ENCODE assay signal across 24 cellular contexts in the genomic region with DNA sequence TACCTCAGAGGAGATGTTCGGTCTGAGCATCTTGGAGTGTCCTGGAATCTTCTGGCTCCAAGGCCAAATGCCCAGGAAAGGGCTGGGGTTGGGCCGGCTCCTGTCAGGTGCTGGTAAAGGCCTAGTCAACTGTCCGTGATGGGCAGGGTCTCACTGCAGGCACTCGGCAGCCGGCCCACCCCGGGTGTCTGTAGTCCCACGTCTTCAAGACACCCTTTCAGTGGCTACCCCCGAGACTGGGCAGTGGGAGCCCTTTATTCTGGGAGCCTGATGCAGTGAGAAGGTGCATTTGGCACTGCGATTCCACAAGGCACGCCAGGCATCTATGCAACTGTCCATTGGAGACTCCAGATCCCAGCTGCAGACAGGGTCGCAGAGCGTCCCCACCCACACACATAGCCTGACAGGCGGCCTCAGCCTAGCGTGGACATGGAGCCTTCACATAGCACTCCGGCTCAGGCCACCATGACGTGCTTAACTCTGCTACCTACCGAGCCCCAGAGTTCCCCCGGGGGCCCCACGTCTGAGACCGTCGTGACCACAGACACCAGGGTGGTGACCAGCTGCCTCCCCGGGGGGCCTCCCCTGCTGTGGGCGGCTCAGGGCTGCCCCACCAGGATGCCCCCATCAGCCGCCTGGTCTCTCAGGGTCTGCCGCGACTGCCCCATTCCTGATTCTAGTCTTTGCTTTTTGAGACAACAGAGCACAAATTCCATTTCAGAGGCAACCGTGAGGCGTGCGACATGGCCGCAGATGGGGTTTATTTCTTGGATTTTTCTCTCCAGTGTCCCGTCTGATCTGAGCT.
DNase-seq lines count a peak whose midpoint lies in the region; ATAC-seq and TF ChIP-seq lines count a peak whose summit lies in the region.
"Had no signal": no experiment of that assay in that cellular context is flagged by ENCODE, and none has a peak within 500 bp of the region (broad histone marks: within the 10 kb centered on the region; RNA-seq: fewer than 3 reads in every experiment).

No MANE protein-coding gene starts in this region.

- H2BK15ac ChIP-seq in H9 (ENCODE audit: low read depth, low read length): no peak overlapping the region

- H3K4me3 Mint-ChIP-seq in H9: no peak overlapping the region

- H2AFZ ChIP-seq in H9 (ENCODE audit: low read length): no peak overlapping the region
- H2AFZ ChIP-seq: GM23248 had no signal

- no peaks in the 10 kb centered on the region for H3K79me1 ChIP-seq in H9 (ENCODE audit: insufficient read depth, low read depth, low read length, poor library complexity, severe bottlenecking)

- H3K14ac ChIP-seq in H9 (ENCODE audit: insufficient read depth, low read length): no peak overlapping the region

- no peak overlapping the region for H4K5ac ChIP-seq in H9 (ENCODE audit: insufficient read length, low read depth, low read length)

- no peak overlapping the region for H3T11ph ChIP-seq in H9 (ENCODE audit: low read length)

- H3K9ac ChIP-seq in H9 (ENCODE audit: extremely low read depth, insufficient read length, low read length): no peak overlapping the region
- H3K9ac ChIP-seq: GM23248, KMS-11, SK-N-SH had no signal

- H3K36me3 ChIP-seq in lower lobe of right lung (no peaks in the 10 kb centered on the region), upper lobe of right lung (no peaks in the 10 kb centered on the region)

- no peak overlapping the region for H2BK120ac ChIP-seq in H9 (ENCODE audit: low read depth, low read length, poor library complexity, severe bottlenecking)

- H3K27ac Mint-ChIP-seq in H9: no peak overlapping the region

- H3K27me3 ChIP-seq in H9 (ENCODE audit: insufficient read depth, low read length) (no peaks in the 10 kb centered on the region; the same call in 1 of the 2 replicates), lower lobe of right lung (ENCODE audit: low read depth) (peaks cover 38% of the 10 kb centered on the region), upper lobe of right lung (peaks cover 30% of the 10 kb centered on the region)

- H4K8ac ChIP-seq in H9 (replicated peaks; ENCODE audit: insufficient read length, low read depth, low read length): no peak overlapping the region

- ATAC-seq in lower lobe of right lung (no peak), upper lobe of right lung (no peak)
- ATAC-seq: GM12878, Panc1 had no signal

- H3K4me3 ChIP-seq in lower lobe of right lung (no peak overlapping the region), upper lobe of right lung (no peak overlapping the region)
- H3K4me3 ChIP-seq: GM12878, GM23248 had no signal

- H3K4ac ChIP-seq in H9 (ENCODE audit: low read depth, low read length): no peak overlapping the region

- no peaks in the 10 kb centered on the region for H3K23me2 ChIP-seq in H9 (ENCODE audit: insufficient read length, low read depth, low read length, poor library complexity, severe bottlenecking)

- peak; percentile 23 for DNase-seq in H9
- DNase-seq in lower lobe of right lung: peak; percentile 28
- peak; percentile 61 for DNase-seq in upper lobe of right lung
- no peak for DNase-seq in CD1c-positive myeloid dendritic cell (ENCODE audit: extremely low spot score)
- no peak for DNase-seq in KG1 (lab: John Stamatoyannopoulos, UW)
- no peak for DNase-seq in NCI-H510A treated with DMSO at 0.1 percent for 48 hours (lab: John Stamatoyannopoulos, UW)
- DNase-seq: ACHN; C1 segment of cervical spinal cord; DMS79; GM23248; HCEC 1CT; NCI-H1105; NCI-H146; NCI-H2029; NCI-H2227 treated with DMSO at 0.1 percent for 48 hours; NCI-H510A; NCI-H774; NK-92 treated with Interleukin-12 subunit alpha and Interleukin-12 subunit beta, amount 100 ng/mL, for 24 hours; SIG-M5; SK-N-SH had no signal

- WGBS in H9 (ENCODE audit: extremely low coverage, insufficient read length, low lambda C conversion rate): no CpG with 5 or more reads among the region's 31 CpGs

- H3K27ac ChIP-seq in H9 (ENCODE audit: insufficient read length, low read depth, low read length) (no peak overlapping the region), cingulate gyrus (ENCODE audit: low read depth, low read length) (peak overlapping the region; percentile 47), lower lobe of right lung (no peak overlapping the region), upper lobe of right lung (no peak overlapping the region)
- H3K27ac ChIP-seq: GM23248, KMS-11 had no signal

- no peaks in the 10 kb centered on the region for H3K79me2 ChIP-seq in H9 (ENCODE audit: insufficient read depth, low read length)

- H3K23ac ChIP-seq in H9 (ENCODE audit: insufficient read length, low read depth, low read length): no peak overlapping the region

- H4K91ac ChIP-seq in H9 (ENCODE audit: insufficient read length, low read depth, low read length): no peak overlapping the region

- H4K20me1 ChIP-seq in H9 (ENCODE audit: control insufficient read depth, insufficient read depth, insufficient read length): no peaks in the 10 kb centered on the region

- intact Hi-C loops in lower lobe of right lung (cut with DNase I) (no loop called here), upper lobe of right lung (cut with DNase I) (no loop called here)

- no peaks in the 10 kb centered on the region for H3K9me3 ChIP-seq in H9 (ENCODE audit: control insufficient read depth, low read depth, low read length)
- no peaks in the 10 kb centered on the region for H3K9me3 ChIP-seq in lower lobe of right lung
- no peaks in the 10 kb centered on the region for H3K9me3 ChIP-seq in upper lobe of right lung
- H3K9me3 ChIP-seq: SK-N-SH had no signal

- H3K36me3 Mint-ChIP-seq in H9 (ENCODE audit: insufficient read depth in 1 of 3, low read depth in 3 of 3): no peaks in the 10 kb centered on the region

- no peaks in the 10 kb centered on the region for H3K27me3 Mint-ChIP-seq in H9 (ENCODE audit: low read depth)

- TF ChIP-seq CTCF in H9 (conservative IDR thresholded peaks at IDR 0.05) (no peak), lower lobe of right lung (IDR thresholded peaks at IDR 0.05) (no peak), upper lobe of right lung (IDR thresholded peaks at IDR 0.05) (no peak)

- H3K9me3 Mint-ChIP-seq in H9: peaks cover 0 to 4% of the 10 kb centered on the region in 2 experiments; a peak in 1 of 5 replicates

- H2BK12ac ChIP-seq in H9 (ENCODE audit: insufficient read length, low read depth, low read length): no peak overlapping the region

- H3K4me1 ChIP-seq in H9 (ENCODE audit: insufficient read depth, low read length) (no peaks in the 10 kb centered on the region), lower lobe of right lung (no peaks in the 10 kb centered on the region), upper lobe of right lung (no peaks in the 10 kb centered on the region)

- no peak overlapping the region for H3K56ac ChIP-seq in H9 (ENCODE audit: insufficient read length, low read depth, low read length)

- H2BK20ac ChIP-seq in H9 (ENCODE audit: low read depth, low read length, poor library complexity, severe bottlenecking): no peak overlapping the region

- H3K18ac ChIP-seq in H9 (ENCODE audit: insufficient read length, low read depth, low read length): no peak overlapping the region

- no peak overlapping the region for H2BK5ac ChIP-seq in H9 (ENCODE audit: insufficient read length, low read length)

- peaks cover 5 to 25% of the 10 kb centered on the region in 2 experiments for H3K4me1 Mint-ChIP-seq in H9

- H3K4me2 ChIP-seq in H9 (ENCODE audit: insufficient read depth, insufficient read length, low read length): no peak overlapping the region
- H3K4me2 ChIP-seq: KMS-11, SK-N-SH had no signal

- H2AK5ac ChIP-seq in H9 (ENCODE audit: insufficient read length, low read length): no peak overlapping the region

Comparison
In these comparisons a context has a peak if more than half of its experiments do, and no peak if none do; other contexts are left out.
1. DNase-seq: peak in H9 (single experiment), lower lobe of right lung (single experiment) and upper lobe of right lung (single experiment); none in CD1c-positive myeloid dendritic cell (single experiment), KG1 (single experiment) and NCI-H510A treated with DMSO at 0.1 percent for 48 hours (single experiment).